ENCODE assay signal across 21 cellular contexts in the genomic region with DNA sequence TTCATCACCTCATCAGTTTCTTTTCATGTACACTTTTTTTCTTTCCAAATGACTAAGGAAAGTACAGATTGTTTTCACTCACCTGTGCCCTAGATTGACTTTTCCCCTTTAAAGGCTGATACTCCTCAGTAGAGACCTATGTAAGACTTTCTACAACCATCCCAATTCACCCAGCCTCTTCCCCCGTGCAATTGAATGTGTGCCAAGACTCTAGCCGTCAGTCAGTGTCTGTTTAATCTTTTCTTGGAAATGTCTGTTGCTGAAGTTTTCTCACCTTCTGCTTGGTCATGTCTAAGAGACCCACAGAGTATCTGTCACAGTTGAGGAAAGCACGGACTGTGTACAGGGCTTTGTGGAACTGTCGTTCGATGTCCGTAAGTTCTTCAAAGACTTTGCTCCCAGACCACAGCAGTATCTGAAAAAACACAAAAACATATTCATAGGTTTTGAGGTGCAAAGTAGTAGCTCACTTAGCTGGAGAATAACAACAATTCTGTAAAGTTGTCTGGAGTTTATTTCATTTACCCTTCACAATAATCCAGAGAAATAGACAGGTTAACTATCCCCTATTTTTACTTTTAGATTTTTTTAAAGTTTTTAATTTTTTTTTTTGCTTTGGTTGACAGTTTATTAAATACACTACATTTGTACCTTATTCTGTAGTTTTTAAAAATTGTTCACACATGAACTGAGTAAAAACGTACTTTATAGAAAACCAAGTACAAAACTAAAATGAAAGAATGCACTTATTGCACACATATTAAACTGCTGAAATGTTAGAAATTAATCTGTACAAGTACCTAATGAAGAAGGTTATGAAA. TPM values are rescaled to one million over a fixed set of nuclear protein-coding genes. Genes with fewer than 3 reads are reported as not detected.
DNase-seq lines count a peak whose midpoint lies in the region; ATAC-seq and TF ChIP-seq lines count a peak whose summit lies in the region.
"Had no signal": no experiment of that assay in that cellular context is flagged by ENCODE, and none has a peak within 500 bp of the region (broad histone marks: within the 10 kb centered on the region; RNA-seq: fewer than 3 reads in every experiment).

No MANE protein-coding gene starts in this region.

- H4K91ac ChIP-seq in H9 (ENCODE audit: insufficient read length, low read depth, low read length): no peak overlapping the region

- H2AFZ ChIP-seq in osteoblast (ENCODE audit: low read length): no peak overlapping the region
- no peak overlapping the region for H2AFZ ChIP-seq in H9 (ENCODE audit: low read length)

- H3K9me3 ChIP-seq in BE2C (no peaks in the 10 kb centered on the region), SK-N-MC (ENCODE audit: low read depth, low read length) (no peaks in the 10 kb centered on the region), osteoblast (ENCODE audit: low read depth, low read length) (no peaks in the 10 kb centered on the region), H9 (ENCODE audit: control insufficient read depth, low read depth, low read length) (no peaks in the 10 kb centered on the region)
- H3K9me3 ChIP-seq: Caco-2 had no signal

- H3K14ac ChIP-seq in H9 (ENCODE audit: insufficient read depth, low read length): no peak overlapping the region

- H2BK5ac ChIP-seq in H9 (ENCODE audit: insufficient read length, low read length): no peak overlapping the region

- peaks cover 15% of the 10 kb centered on the region for H3K27me3 Mint-ChIP-seq in activated CD8-positive, alpha-beta T cell treated with anti-CD3 and anti-CD28 coated beads for 36 hours
- peaks cover 22% of the 10 kb centered on the region for H3K27me3 Mint-ChIP-seq in H9 (ENCODE audit: low read depth)

- ATAC-seq in activated CD8-positive, alpha-beta T cell treated with anti-CD3 and anti-CD28 coated beads for 36 hours: no peak
- ATAC-seq: activated T-cell treated with anti-CD3 and anti-CD28 coated beads, Interleukin-2, amount 50 U/mL, for 4 hours; esophagus mucosa; stimulated activated naive CD8-positive, alpha-beta T cell treated with anti-CD3 and anti-CD28 coated beads, Interleukin-15, amount 100 ng/mL, for 72 hours had no signal

- H2BK15ac ChIP-seq in H9 (ENCODE audit: low read depth, low read length): no peak overlapping the region

- H3K27ac ChIP-seq in SK-N-MC (no peak overlapping the region), osteoblast (ENCODE audit: low read depth, low read length) (no peak overlapping the region), H9 (ENCODE audit: insufficient read length, low read depth, low read length) (no peak overlapping the region)

- peaks cover 3% of the 10 kb centered on the region for H3K4me1 Mint-ChIP-seq in activated CD8-positive, alpha-beta T cell treated with anti-CD3 and anti-CD28 coated beads for 36 hours (ENCODE audit: low read depth)
- H3K4me1 Mint-ChIP-seq in H9: no peaks in the 10 kb centered on the region
- H3K4me1 Mint-ChIP-seq: immature natural killer cell; stimulated activated naive CD8-positive, alpha-beta T cell treated with anti-CD3 and anti-CD28 coated beads, Interleukin-15, amount 100 ng/mL, for 72 hours had no signal

- H3K4me1 ChIP-seq in BE2C (no peaks in the 10 kb centered on the region; the same call in 1 of the 2 replicates), osteoblast (ENCODE audit: insufficient read depth, low read length) (no peaks in the 10 kb centered on the region), H9 (ENCODE audit: insufficient read depth, low read length) (no peaks in the 10 kb centered on the region)
- H3K4me1 ChIP-seq: Caco-2 had no signal

- H3K23me2 ChIP-seq in H9 (ENCODE audit: insufficient read length, low read depth, low read length, poor library complexity, severe bottlenecking): no peaks in the 10 kb centered on the region

- no peaks in the 10 kb centered on the region for H3K36me3 Mint-ChIP-seq in activated CD8-positive, alpha-beta T cell treated with anti-CD3 and anti-CD28 coated beads for 36 hours (ENCODE audit: low read depth)
- no peaks in the 10 kb centered on the region for H3K36me3 Mint-ChIP-seq in H9 (ENCODE audit: insufficient read depth in 1 of 3, low read depth in 3 of 3)
- H3K36me3 Mint-ChIP-seq: activated CD4-positive, alpha-beta memory T cell treated with anti-CD3 and anti-CD28 coated beads for 36 hours; activated naive CD4-positive, alpha-beta T cell treated with anti-CD3 and anti-CD28 coated beads, Interleukin-2, amount 50 U/mL, for 72 hours; brain; immature natural killer cell had no signal

- intact Hi-C loops in activated CD8-positive, alpha-beta T cell treated with anti-CD3 and anti-CD28 coated beads for 36 hours (cut with micrococcal nuclease): no loop called here

- no peak overlapping the region for H3T11ph ChIP-seq in H9 (ENCODE audit: low read length)

- H3K4ac ChIP-seq in H9 (ENCODE audit: low read depth, low read length): no peak overlapping the region

- H3K56ac ChIP-seq in H9 (ENCODE audit: insufficient read length, low read depth, low read length): no peak overlapping the region

- no peak overlapping the region for H2BK120ac ChIP-seq in H9 (ENCODE audit: low read depth, low read length, poor library complexity, severe bottlenecking)

- CTCF ChIA-PET in activated CD8-positive, alpha-beta T cell treated with anti-CD3 and anti-CD28 coated beads for 36 hours (lab: Charles Lee): interaction anchor here (1.2 kb wide), 1 partner anchor 101 kb away, joined by 4 read pairs; no protein-coding TSS in a partner anchor

- H4K8ac ChIP-seq in H9 (replicated peaks; ENCODE audit: insufficient read length, low read depth, low read length): no peak overlapping the region

- H3K79me1 ChIP-seq in H9 (ENCODE audit: insufficient read depth, low read depth, low read length, poor library complexity, severe bottlenecking): no peaks in the 10 kb centered on the region

- no peaks in the 10 kb centered on the region for H3K36me3 ChIP-seq in BE2C
- H3K36me3 ChIP-seq in SK-N-MC (ENCODE audit: insufficient read depth, low read length): no peaks in the 10 kb centered on the region
- H3K36me3 ChIP-seq in osteoblast (ENCODE audit: insufficient read depth, low read length): no peaks in the 10 kb centered on the region

- no CpG with 5 or more reads among the region's 7 CpGs for WGBS in H9 (ENCODE audit: extremely low coverage, insufficient read length, low lambda C conversion rate)

- H4K20me1 ChIP-seq in osteoblast (ENCODE audit: insufficient read depth, low read length) (no peaks in the 10 kb centered on the region), H9 (ENCODE audit: control insufficient read depth, insufficient read depth, insufficient read length) (no peaks in the 10 kb centered on the region)

- H4K5ac ChIP-seq in H9 (ENCODE audit: insufficient read length, low read depth, low read length): no peak overlapping the region

- H3K4me2 ChIP-seq in osteoblast (ENCODE audit: insufficient read depth, low read length) (peak overlapping the region; percentile 46), H9 (ENCODE audit: insufficient read depth, insufficient read length, low read length) (no peak overlapping the region)

- H3K9ac ChIP-seq in SK-N-MC (ENCODE audit: insufficient read length) (no peak overlapping the region), H9 (ENCODE audit: extremely low read depth, insufficient read length, low read length) (no peak overlapping the region)

- H3K4me3 ChIP-seq in BE2C (ENCODE audit: low read depth, low read length): peak overlapping the region; percentile 48
- H3K4me3 ChIP-seq in SK-N-MC: 0 out of 2 replicates have a peak overlapping the region, but pooled peaks have one; percentile 32
- H3K4me3 ChIP-seq in epithelial cell of proximal tubule (ENCODE audit: low read depth, low read length): peak overlapping the region; percentile 41
- H3K4me3 ChIP-seq in osteoblast (ENCODE audit: insufficient read depth, low read length): no peak overlapping the region

- DNase-seq in BE2C: no peak
- no peak for DNase-seq in SK-N-MC (ENCODE audit: low read depth, low spot score)
- no peak for DNase-seq in epithelial cell of proximal tubule (ENCODE audit: low read depth)
- DNase-seq in osteoblast (ENCODE audit: insufficient read length, low spot score, missing footprints): no peak
- DNase-seq in DMS79 treated with DMSO at 0.1 percent for 48 hours (lab: John Stamatoyannopoulos, UW): no peak
- DNase-seq in activated CD8-positive, alpha-beta T cell treated with anti-CD3 and anti-CD28 coated beads for 36 hours: no peak
- DNase-seq in H9: no peak
- DNase-seq in NCI-H774 (lab: John Stamatoyannopoulos, UW): no peak
- DNase-seq: activated CD4-positive, alpha-beta memory T cell treated with anti-CD3 and anti-CD28 coated beads for 36 hours; activated T-cell treated with anti-CD3 and anti-CD28 coated beads, Interleukin-2, amount 50 U/mL, for 4 hours; AML-193; Caco-2; immature natural killer cell; mesendoderm; stimulated activated naive CD8-positive, alpha-beta T cell treated with anti-CD3 and anti-CD28 coated beads, Interleukin-15, amount 100 ng/mL, for 72 hours had no signal

- H2BK20ac ChIP-seq in H9 (ENCODE audit: low read depth, low read length, poor library complexity, severe bottlenecking): no peak overlapping the region

- H3K4me3 Mint-ChIP-seq in activated CD8-positive, alpha-beta T cell treated with anti-CD3 and anti-CD28 coated beads for 36 hours: no peak overlapping the region
- no peak overlapping the region for H3K4me3 Mint-ChIP-seq in H9
- H3K4me3 Mint-ChIP-seq: activated CD4-positive, alpha-beta memory T cell treated with anti-CD3 and anti-CD28 coated beads for 36 hours; activated T-cell treated with anti-CD3 and anti-CD28 coated beads, Interleukin-2, amount 50 U/mL, for 4 hours; brain; dendritic cell treated with granulocyte-macrophage colony-stimulating factor and Interleukin-4, amounts not matched to agents 40 ng/mL and 50 ng/mL, for 4 days; immature natural killer cell; stimulated activated naive CD8-positive, alpha-beta T cell treated with anti-CD3 and anti-CD28 coated beads, Interleukin-15, amount 100 ng/mL, for 72 hours had no signal

- no peak overlapping the region for H3K27ac Mint-ChIP-seq in activated CD8-positive, alpha-beta T cell treated with anti-CD3 and anti-CD28 coated beads for 36 hours
- no peak overlapping the region for H3K27ac Mint-ChIP-seq in H9
- H3K27ac Mint-ChIP-seq: activated CD4-positive, alpha-beta memory T cell treated with anti-CD3 and anti-CD28 coated beads for 36 hours; activated naive CD4-positive, alpha-beta T cell treated with anti-CD3 and anti-CD28 coated beads, Interleukin-2, amount 50 U/mL, for 72 hours; dendritic cell treated with granulocyte-macrophage colony-stimulating factor and Interleukin-4, amounts not matched to agents 40 ng/mL and 50 ng/mL, for 4 days; immature natural killer cell; stimulated activated naive CD8-positive, alpha-beta T cell treated with anti-CD3 and anti-CD28 coated beads, Interleukin-15, amount 100 ng/mL, for 72 hours had no signal

- TF ChIP-seq CTCF in BE2C (IDR thresholded peaks at IDR 0.05; ENCODE audit: low read depth, low read length): no peak
- no peak for TF ChIP-seq CTCF in epithelial cell of proximal tubule (conservative IDR thresholded peaks at IDR 0.05; ENCODE audit: low read depth, low read length)
- TF ChIP-seq CTCF in osteoblast (IDR thresholded peaks at IDR 0.05; ENCODE audit: extremely low read depth, low read depth, low read length): no peak
- no peak for TF ChIP-seq CTCF in activated CD8-positive, alpha-beta T cell treated with anti-CD3 and anti-CD28 coated beads for 36 hours (IDR thresholded peaks at IDR 0.05)
- TF ChIP-seq CTCF in H9 (conservative IDR thresholded peaks at IDR 0.05): no peak

- no peak overlapping the region for H2BK12ac ChIP-seq in H9 (ENCODE audit: insufficient read length, low read depth, low read length)

- no peaks in the 10 kb centered on the region for H3K79me2 ChIP-seq in osteoblast (ENCODE audit: insufficient read depth, low read length)
- no peaks in the 10 kb centered on the region for H3K79me2 ChIP-seq in H9 (ENCODE audit: insufficient read depth, low read length)

- no peak overlapping the region for H2AK5ac ChIP-seq in H9 (ENCODE audit: insufficient read length, low read length)

- H3K9me3 Mint-ChIP-seq in activated CD8-positive, alpha-beta T cell treated with anti-CD3 and anti-CD28 coated beads for 36 hours: no peaks in the 10 kb centered on the region
- H3K9me3 Mint-ChIP-seq in H9: no peaks in the 10 kb centered on the region
- H3K9me3 Mint-ChIP-seq: activated CD4-positive, alpha-beta memory T cell treated with anti-CD3 and anti-CD28 coated beads for 36 hours; activated naive CD4-positive, alpha-beta T cell treated with anti-CD3 and anti-CD28 coated beads, Interleukin-2, amount 50 U/mL, for 72 hours; activated T-cell treated with anti-CD3 and anti-CD28 coated beads, Interleukin-2, amount 50 U/mL, for 4 hours; dendritic cell treated with granulocyte-macrophage colony-stimulating factor and Interleukin-4, amounts not matched to agents 40 ng/mL and 50 ng/mL, for 4 days; immature natural killer cell; stimulated activated naive CD8-positive, alpha-beta T cell treated with anti-CD3 and anti-CD28 coated beads, Interleukin-15, amount 100 ng/mL, for 72 hours had no signal

- H3K23ac ChIP-seq in H9 (ENCODE audit: insufficient read length, low read depth, low read length): no peak overlapping the region

- H3K27me3 ChIP-seq in BE2C (no peaks in the 10 kb centered on the region), osteoblast (ENCODE audit: insufficient read depth, low read length) (no peaks in the 10 kb centered on the region), H9 (ENCODE audit: insufficient read depth, low read length) (no peaks in the 10 kb centered on the region; the same call in 1 of the 2 replicates)

- no peak overlapping the region for H3K18ac ChIP-seq in H9 (ENCODE audit: insufficient read length, low read depth, low read length)

- POLR2A ChIA-PET in activated CD8-positive, alpha-beta T cell treated with anti-CD3 and anti-CD28 coated beads for 36 hours (lab: Charles Lee): no interaction called here

RNA-seq across cellular contexts. Expression of gene PDE6A, which starts 13.6 kb away (rescaled TPM):
- 0.11 TPM for polyA plus RNA-seq in BE2C (2012; ENCODE audit: insufficient read depth, insufficient read length, low read depth)
- total RNA-seq in epithelial cell of proximal tubule (not detected in 2 replicates), osteoblast (under 0.01 TPM in 2 replicates), H9 (2021) (not detected in 2 replicates)
- total RNA-seq in activated CD8-positive, alpha-beta T cell treated with anti-CD3 and anti-CD28 coated beads for 36 hours: not detected
- total RNA-seq: activated CD4-positive, alpha-beta memory T cell treated with anti-CD3 and anti-CD28 coated beads for 36 hours; activated naive CD4-positive, alpha-beta T cell treated with anti-CD3 and anti-CD28 coated beads, Interleukin-2, amount 50 U/mL, for 72 hours; activated T-cell treated with anti-CD3 and anti-CD28 coated beads, Interleukin-2, amount 50 U/mL, for 4 hours; G401 had no signal
- polyA plus RNA-seq: immature natural killer cell, neural cell had no signal

RNA-seq across cellular contexts. Expression of gene SLC26A2, which starts 29.6 kb away (rescaled TPM):
- polyA plus RNA-seq in BE2C (2012; ENCODE audit: insufficient read depth, insufficient read length, low read depth): 4.6 TPM
- total RNA-seq in epithelial cell of proximal tubule (10.3 and 11.9 TPM in 2 replicates), osteoblast (22.1 and 22.7 TPM in 2 replicates), H9 (2021) (5.9 and 6.1 TPM in 2 replicates)
- 1 to 10 TPM; 5.0 to 5.3 TPM for total RNA-seq in activated CD8-positive, alpha-beta T cell treated with anti-CD3 and anti-CD28 coated beads for 36 hours
